ENCODE assay signal across 29 cellular contexts in the genomic region with DNA sequence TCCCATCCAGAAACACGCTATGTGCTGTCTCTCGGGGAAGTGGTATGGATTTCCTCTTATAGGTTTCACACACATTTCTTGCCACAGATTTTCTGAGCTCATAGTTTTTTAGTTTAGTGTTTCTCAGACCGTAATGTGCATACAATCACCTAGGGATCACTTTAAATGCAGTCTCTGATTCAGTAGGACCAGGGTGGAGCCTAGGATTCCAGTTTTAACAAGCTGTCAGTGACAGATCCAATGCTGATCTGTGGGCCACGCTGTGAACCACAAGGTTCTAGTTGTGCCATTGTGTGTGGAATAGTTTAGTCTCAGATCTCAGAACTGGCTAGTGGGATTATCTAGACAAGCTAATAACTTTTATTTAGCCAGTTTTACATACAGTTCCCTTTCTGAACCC. TPM values are rescaled to one million over a fixed set of nuclear protein-coding genes. Genes with fewer than 3 reads are reported as not detected.
DNase-seq lines count a peak whose midpoint lies in the region; ATAC-seq and TF ChIP-seq lines count a peak whose summit lies in the region.
"Had no signal": no experiment of that assay in that cellular context is flagged by ENCODE, and none has a peak within 500 bp of the region (broad histone marks: within the 10 kb centered on the region; RNA-seq: fewer than 3 reads in every experiment).

No MANE protein-coding gene starts in this region.

- POLR2A ChIA-PET in activated CD4-positive, alpha-beta T cell treated with anti-CD3 and anti-CD28 coated beads for 36 hours (lab: Charles Lee) = interaction anchor here (0.5 kb wide), 1 partner anchor 108 kb away, joined by 3 read pairs; no protein-coding TSS in a partner anchor

- H3K27ac Mint-ChIP-seq in activated CD4-positive, alpha-beta T cell treated with anti-CD3 and anti-CD28 coated beads for 36 hours = no peak overlapping the region
- H3K27ac Mint-ChIP-seq in T-helper 17 cell (peak overlapping the region; percentile 9), immature natural killer cell (peak overlapping the region; percentile 49 to 92 (median 78)), chondrocyte (ENCODE audit: unreplicated experiment) (no peak overlapping the region)
- peak overlapping the region; percentile 79 for H3K27ac Mint-ChIP-seq in stimulated activated memory B cell treated with anti-CD40 and anti-IgM and Interleukin-4, amounts not matched to agents 10 μg/mL and 1 μg/mL and 100 μg/mL, for 72 hours
- H3K27ac Mint-ChIP-seq: T-helper 1 cell treated with Interleukin-12 subunit alpha and Interleukin-12 subunit beta and Interleukin-4 antibody, amounts not matched to agents 30 μg/mL and 1 μg/mL, for 36 hours had no signal

- no peak overlapping the region for H3K27ac ChIP-seq in WERI-Rb-1
- H3K27ac ChIP-seq: testis had no signal

- DNase-seq in activated CD4-positive, alpha-beta T cell treated with anti-CD3 and anti-CD28 coated beads for 36 hours = no peak
- no peak for DNase-seq in activated CD4-positive, alpha-beta T cell treated with anti-CD3 and anti-CD28 coated beads, Interleukin-2, amount 50 U/mL, for 1 hour
- DNase-seq in T-helper 17 cell (no peak), immature natural killer cell (peak; percentile 22 to 49 (median 39)), left colon (no peak), chondrocyte (ENCODE audit: low spot score) (no peak), WERI-Rb-1 (no peak)
- DNase-seq: 8988T; activated gamma-delta T cell treated with Interleukin-2 at 50 U/mL for 16 hours; activated T-cell treated with anti-CD3 and anti-CD28 coated beads, Interleukin-2, amount 50 U/mL, for 1 hour; CD4-positive, CD25-positive, alpha-beta regulatory T cell; DND-41; erythroblast; GOT3; left ventricle myocardium superior; midbrain; naive thymus-derived CD4-positive, alpha-beta T cell; NCI-H1092 treated with DMSO at 0.1 percent for 48 hours; NCI-H1694 treated with DMSO at 0.1 percent for 48 hours; SK-N-SH; stimulated activated CD4-positive, alpha-beta T cell treated with anti-CD3 and anti-CD28 coated beads, Interleukin-15, amount 100 ng/mL, for 24 hours; stimulated activated naive CD4-positive, alpha-beta T cell; testis had no signal

- no peaks in the 10 kb centered on the region for H3K36me3 Mint-ChIP-seq in activated CD4-positive, alpha-beta T cell treated with anti-CD3 and anti-CD28 coated beads for 36 hours (ENCODE audit: low read depth)
- H3K36me3 Mint-ChIP-seq in T-helper 17 cell (ENCODE audit: low read depth) (no peaks in the 10 kb centered on the region), immature natural killer cell (peaks cover 0 to 6% (median 3%) of the 10 kb centered on the region in 3 donors), chondrocyte (ENCODE audit: low read depth) (no peaks in the 10 kb centered on the region)
- no peaks in the 10 kb centered on the region for H3K36me3 Mint-ChIP-seq in stimulated activated memory B cell treated with anti-CD40 and anti-IgM and Interleukin-4, amounts not matched to agents 10 μg/mL and 1 μg/mL and 100 μg/mL, for 72 hours
- H3K36me3 Mint-ChIP-seq: CD4-positive, CD25-positive, alpha-beta regulatory T cell had no signal

- ATAC-seq in activated CD4-positive, alpha-beta T cell treated with anti-CD3 and anti-CD28 coated beads for 36 hours = peak; percentile 60
- ATAC-seq in T-helper 17 cell (no peak), left colon (no peak)
- ATAC-seq in stimulated activated memory B cell treated with anti-CD40 and anti-IgM and Interleukin-4, amounts not matched to agents 10 μg/mL and 1 μg/mL and 100 μg/mL, for 72 hours = no peak
- ATAC-seq: left ventricle myocardium superior; naive thymus-derived CD4-positive, alpha-beta T cell had no signal

- no peaks in the 10 kb centered on the region for H3K9me3 Mint-ChIP-seq in activated CD4-positive, alpha-beta T cell treated with anti-CD3 and anti-CD28 coated beads for 36 hours (ENCODE audit: low read depth)
- H3K9me3 Mint-ChIP-seq in immature natural killer cell (no peaks in the 10 kb centered on the region), chondrocyte (ENCODE audit: low read depth) (no peaks in the 10 kb centered on the region)
- no peaks in the 10 kb centered on the region for H3K9me3 Mint-ChIP-seq in stimulated activated memory B cell treated with anti-CD40 and anti-IgM and Interleukin-4, amounts not matched to agents 10 μg/mL and 1 μg/mL and 100 μg/mL, for 72 hours
- H3K9me3 Mint-ChIP-seq: naive thymus-derived CD4-positive, alpha-beta T cell; T-helper 1 cell treated with Interleukin-12 subunit alpha and Interleukin-12 subunit beta and Interleukin-4 antibody, amounts not matched to agents 30 μg/mL and 1 μg/mL, for 36 hours had no signal

- CTCF ChIA-PET in activated CD4-positive, alpha-beta T cell treated with anti-CD3 and anti-CD28 coated beads for 36 hours (lab: Charles Lee) = interaction anchor here (1.0 kb wide), 1 partner anchor 9 kb away, joined by 3 read pairs; no protein-coding TSS in a partner anchor

- H3K9me3 ChIP-seq in T-helper 17 cell (ENCODE audit: control insufficient read depth, low read length, poor library complexity, severe bottlenecking) (no peaks in the 10 kb centered on the region), WERI-Rb-1 (ENCODE audit: severe bottlenecking) (no peaks in the 10 kb centered on the region)
- H3K9me3 ChIP-seq: SK-N-SH, testis had no signal

- no peak overlapping the region for H3K4me3 Mint-ChIP-seq in activated CD4-positive, alpha-beta T cell treated with anti-CD3 and anti-CD28 coated beads for 36 hours
- no peak overlapping the region for H3K4me3 Mint-ChIP-seq in T-helper 17 cell
- peak overlapping the region in 4 of 5 donors; percentile 16 to 41 (median 35) for H3K4me3 Mint-ChIP-seq in immature natural killer cell
- no peak overlapping the region for H3K4me3 Mint-ChIP-seq in stimulated activated memory B cell treated with anti-CD40 and anti-IgM and Interleukin-4, amounts not matched to agents 10 μg/mL and 1 μg/mL and 100 μg/mL, for 72 hours
- H3K4me3 Mint-ChIP-seq in chondrocyte (ENCODE audit: unreplicated experiment) = no peak overlapping the region
- H3K4me3 Mint-ChIP-seq: CD4-positive, CD25-positive, alpha-beta regulatory T cell; T-helper 1 cell treated with Interleukin-12 subunit alpha and Interleukin-12 subunit beta and Interleukin-4 antibody, amounts not matched to agents 30 μg/mL and 1 μg/mL, for 36 hours had no signal

- H3K27me3 ChIP-seq in WERI-Rb-1 (ENCODE audit: insufficient read depth, low read depth, severe bottlenecking) = no peaks in the 10 kb centered on the region
- H3K27me3 ChIP-seq: testis had no signal

- intact Hi-C loops in activated CD4-positive, alpha-beta T cell treated with anti-CD3 and anti-CD28 coated beads for 36 hours (cut with DNase I, micrococcal nuclease) = no loop called here
- intact Hi-C loops in left colon (cut with DNase I, micrococcal nuclease) = no loop called here

- TF ChIP-seq CTCF in chondrocyte (IDR thresholded peaks at IDR 0.05) (no peak), WERI-Rb-1 (IDR thresholded peaks at IDR 0.05; ENCODE audit: low read depth, low read length) (no peak)

- peaks cover 9% of the 10 kb centered on the region for H3K4me1 Mint-ChIP-seq in activated CD4-positive, alpha-beta T cell treated with anti-CD3 and anti-CD28 coated beads for 36 hours
- H3K4me1 Mint-ChIP-seq in T-helper 17 cell (peaks cover 9% of the 10 kb centered on the region), immature natural killer cell (peaks cover 23 to 27% of the 10 kb centered on the region in 2 donors), chondrocyte (ENCODE audit: low read depth) (no peaks in the 10 kb centered on the region)
- H3K4me1 Mint-ChIP-seq in stimulated activated memory B cell treated with anti-CD40 and anti-IgM and Interleukin-4, amounts not matched to agents 10 μg/mL and 1 μg/mL and 100 μg/mL, for 72 hours = peaks cover 18% of the 10 kb centered on the region

- H3K36me3 ChIP-seq in WERI-Rb-1 = no peaks in the 10 kb centered on the region

- no peak overlapping the region for H3K4me3 ChIP-seq in WERI-Rb-1 (ENCODE audit: low read depth, low read length)
- H3K4me3 ChIP-seq: testis had no signal

- H3K27me3 Mint-ChIP-seq in activated CD4-positive, alpha-beta T cell treated with anti-CD3 and anti-CD28 coated beads for 36 hours = no peaks in the 10 kb centered on the region
- no peaks in the 10 kb centered on the region for H3K27me3 Mint-ChIP-seq in T-helper 17 cell
- peaks cover 0 to 11% (median 0%) of the 10 kb centered on the region in 3 donors for H3K27me3 Mint-ChIP-seq in immature natural killer cell (ENCODE audit: low read depth in 3 of 3)
- no peaks in the 10 kb centered on the region for H3K27me3 Mint-ChIP-seq in stimulated activated memory B cell treated with anti-CD40 and anti-IgM and Interleukin-4, amounts not matched to agents 10 μg/mL and 1 μg/mL and 100 μg/mL, for 72 hours
- no peaks in the 10 kb centered on the region for H3K27me3 Mint-ChIP-seq in chondrocyte (ENCODE audit: low read depth)
- H3K27me3 Mint-ChIP-seq: CD4-positive, CD25-positive, alpha-beta regulatory T cell; naive thymus-derived CD4-positive, alpha-beta T cell had no signal

RNA-seq across cellular contexts. Expression of a gene that starts 23.7 kb away (rescaled TPM):
- 10 to 100 TPM; 18.9 to 21.3 TPM for total RNA-seq in activated CD4-positive, alpha-beta T cell treated with anti-CD3 and anti-CD28 coated beads for 36 hours
- 10 to 100 TPM; 11.1 to 15.0 TPM for total RNA-seq in T-helper 17 cell
- polyA plus RNA-seq in immature natural killer cell = under 1 TPM in 2 of 3 donors, not detected in 1; 0.05 to 0.30 TPM
- total RNA-seq in left colon = under 1 TPM; 0.12 to 0.39 TPM
- 0.07 to 0.27 TPM in 2 of 3 replicates, not detected in the other for total RNA-seq in chondrocyte
- total RNA-seq: cardiac septum, left ventricle myocardium superior, osteocyte, urinary bladder had no signal
- polyA plus RNA-seq: keratinocyte had no signal

Comparison
In these comparisons a context has a peak if more than half of its experiments do, and no peak if none do; other contexts are left out.
1. DNase-seq: peak in immature natural killer cell (3 of 3); none in activated CD4-positive, alpha-beta T cell treated with anti-CD3 and anti-CD28 coated beads for 36 hours (single experiment), activated CD4-positive, alpha-beta T cell treated with anti-CD3 and anti-CD28 coated beads, Interleukin-2, amount 50 U/mL, for 1 hour (single experiment), T-helper 17 cell (0 of 3), left colon (0 of 2), chondrocyte (single experiment) and WERI-Rb-1 (single experiment).
2. H3K27ac Mint-ChIP-seq: peak in T-helper 17 cell (single experiment), immature natural killer cell (6 of 6) and stimulated activated memory B cell treated with anti-CD40 and anti-IgM and Interleukin-4, amounts not matched to agents 10 μg/mL and 1 μg/mL and 100 μg/mL, for 72 hours (single experiment); none in activated CD4-positive, alpha-beta T cell treated with anti-CD3 and anti-CD28 coated beads for 36 hours (single experiment) and chondrocyte (single experiment).
3. H3K4me3 Mint-ChIP-seq: peak in immature natural killer cell (4 of 5); none in activated CD4-positive, alpha-beta T cell treated with anti-CD3 and anti-CD28 coated beads for 36 hours (single experiment), T-helper 17 cell (single experiment), stimulated activated memory B cell treated with anti-CD40 and anti-IgM and Interleukin-4, amounts not matched to agents 10 μg/mL and 1 μg/mL and 100 μg/mL, for 72 hours (single experiment) and chondrocyte (single experiment).